8 cellular contexts compared by ENCODE assay signal in the genomic region with DNA sequence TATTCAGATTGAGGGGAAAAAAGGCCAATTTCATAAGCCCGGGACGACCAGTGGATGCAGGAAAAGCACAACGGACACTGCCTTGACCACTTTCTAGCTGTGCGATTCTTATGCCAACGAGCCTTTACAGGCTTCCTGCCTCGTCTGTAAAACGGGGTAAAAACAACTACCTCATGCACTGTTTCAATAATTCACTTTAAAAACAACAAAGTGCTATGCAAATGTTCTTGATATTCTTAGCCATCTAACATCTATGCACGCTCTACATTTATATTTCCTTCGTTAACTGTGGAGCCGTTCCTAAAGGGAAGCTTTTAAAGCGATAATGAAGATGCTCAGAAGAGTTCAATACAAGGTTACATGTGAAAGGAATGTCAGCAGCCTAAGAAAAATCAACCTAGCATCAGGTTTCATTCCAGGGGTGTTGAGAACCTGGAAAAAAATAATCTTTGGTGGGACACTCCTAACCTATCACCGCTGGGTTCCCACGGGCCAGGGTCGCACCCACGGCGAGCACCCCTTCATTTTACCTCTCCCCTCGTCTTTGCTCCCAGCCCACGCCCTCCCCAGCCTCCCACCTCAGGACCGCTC. TPM values are rescaled to one million over a fixed set of nuclear protein-coding genes. Genes with fewer than 3 reads are reported as not detected.
DNase-seq lines count a peak whose midpoint lies in the region; ATAC-seq and TF ChIP-seq lines count a peak whose summit lies in the region.

No MANE protein-coding gene starts in this region.

- DNase-seq in ELR (ENCODE audit: low read depth) (peak; percentile 47), hepatocyte (ENCODE audit: low spot score) (no peak), NCI-H226 (no peak), NCI-H2107 treated with DMSO at 0.1 percent for 48 hours (lab: John Stamatoyannopoulos, UW; ENCODE audit: unreplicated experiment) (no peak)
- DNase-seq in activated CD4-positive, alpha-beta memory T cell treated with anti-CD3 and anti-CD28 coated beads, Interleukin-2, amount 10 ng/mL, durations not matched to agents 7 days and 5 days, result no peak

- no peaks in the 10 kb centered on the region for H3K27me3 Mint-ChIP-seq in activated CD4-positive, alpha-beta memory T cell treated with anti-CD3 and anti-CD28 coated beads, Interleukin-2, amount 10 ng/mL, durations not matched to agents 7 days and 5 days

- peak; percentile 0 for ATAC-seq in HG02981 (IDR thresholded peaks at IDR 0.05; ENCODE audit: unreplicated experiment)
- no peak for ATAC-seq in HG03097 (IDR thresholded peaks at IDR 0.05; ENCODE audit: low FRiP score, unreplicated experiment)

- peak overlapping the region; percentile 78 for H3K4me3 Mint-ChIP-seq in activated CD4-positive, alpha-beta memory T cell treated with anti-CD3 and anti-CD28 coated beads, Interleukin-2, amount 10 ng/mL, durations not matched to agents 7 days and 5 days

- POLR2A ChIA-PET in activated CD4-positive, alpha-beta memory T cell treated with anti-CD3 and anti-CD28 coated beads, Interleukin-2, amount 10 ng/mL, durations not matched to agents 7 days and 5 days (lab: Charles Lee), result interaction anchor here (0.6 to 3.3 kb wide), 15 partner anchors 8 to 1054 kb away, joined by 3 to 26 read pairs (median 6); partner anchors contain the start of genes JMY, SCAMP1 and TENT2

- peaks cover 16% of the 10 kb centered on the region for H3K79me2 ChIP-seq in hepatocyte

- H3K4me3 ChIP-seq in hepatocyte (peak overlapping the region; percentile 97), skeletal muscle satellite cell (ENCODE audit: low read length) (peak overlapping the region; percentile 92)

- H3K9me2 ChIP-seq in hepatocyte (replicated peaks; ENCODE audit: insufficient read depth), result no peaks in the 10 kb centered on the region

- peak overlapping the region; percentile 92 for H3K9ac ChIP-seq in skeletal muscle satellite cell (ENCODE audit: low read depth, low read length)

- H2AFZ ChIP-seq in hepatocyte, result peak overlapping the region; percentile 81

- WGBS in hepatocyte (ENCODE audit: low lambda C conversion rate, missing lambda C conversion rate), result 2% methylated on average over 18 of the region's 19 CpGs

- no peaks in the 10 kb centered on the region for H3K9me3 Mint-ChIP-seq in activated CD4-positive, alpha-beta memory T cell treated with anti-CD3 and anti-CD28 coated beads, Interleukin-2, amount 10 ng/mL, durations not matched to agents 7 days and 5 days

- H3K4me1 ChIP-seq in hepatocyte (ENCODE audit: insufficient read depth) (peaks cover 13% of the 10 kb centered on the region), skeletal muscle satellite cell (ENCODE audit: control insufficient read depth, insufficient read depth, low read length) (peaks cover 30% of the 10 kb centered on the region)

- H3K4me1 Mint-ChIP-seq in activated CD4-positive, alpha-beta memory T cell treated with anti-CD3 and anti-CD28 coated beads, Interleukin-2, amount 10 ng/mL, durations not matched to agents 7 days and 5 days, result peaks cover 50% of the 10 kb centered on the region

- no peaks in the 10 kb centered on the region for H3K9me3 ChIP-seq in hepatocyte (ENCODE audit: low read depth)
- H3K9me3 ChIP-seq in skeletal muscle satellite cell (replicated peaks; ENCODE audit: low read length), result no peaks in the 10 kb centered on the region

- H3K4me2 ChIP-seq in hepatocyte (peak overlapping the region; percentile 87), skeletal muscle satellite cell (ENCODE audit: low read length) (peak overlapping the region; percentile 86)

- peak overlapping the region; percentile 98 for H3K27ac ChIP-seq in hepatocyte

- no peak for TF ChIP-seq CTCF in hepatocyte (IDR thresholded peaks at IDR 0.05; ENCODE audit: poor library complexity)

- peaks cover 5% of the 10 kb centered on the region for H3K36me3 Mint-ChIP-seq in activated CD4-positive, alpha-beta memory T cell treated with anti-CD3 and anti-CD28 coated beads, Interleukin-2, amount 10 ng/mL, durations not matched to agents 7 days and 5 days (ENCODE audit: low read depth)

- H3K27ac Mint-ChIP-seq in activated CD4-positive, alpha-beta memory T cell treated with anti-CD3 and anti-CD28 coated beads, Interleukin-2, amount 10 ng/mL, durations not matched to agents 7 days and 5 days, result peak overlapping the region; percentile 89

- CTCF ChIA-PET in activated CD4-positive, alpha-beta memory T cell treated with anti-CD3 and anti-CD28 coated beads, Interleukin-2, amount 10 ng/mL, durations not matched to agents 7 days and 5 days (lab: Charles Lee), result interaction anchor here (1.0 to 4.4 kb wide), 9 partner anchors 11 to 475 kb away, joined by 3 to 23 read pairs (median 5); no protein-coding TSS in a partner anchor

- no peaks in the 10 kb centered on the region for H4K20me1 ChIP-seq in hepatocyte (ENCODE audit: insufficient read depth, poor library complexity, severe bottlenecking)

- H3K27me3 ChIP-seq in hepatocyte (no peaks in the 10 kb centered on the region), skeletal muscle satellite cell (ENCODE audit: control insufficient read depth, insufficient read depth, low read length) (no peaks in the 10 kb centered on the region)

- H3K36me3 ChIP-seq in hepatocyte (replicated peaks; ENCODE audit: insufficient read depth, low read depth) (no peaks in the 10 kb centered on the region), skeletal muscle satellite cell (ENCODE audit: insufficient read depth, low read length) (no peaks in the 10 kb centered on the region)

RNA-seq across cellular contexts. Expression of gene ARSB, which starts 1.0 kb away (rescaled TPM):
- total RNA-seq in activated CD4-positive, alpha-beta memory T cell treated with anti-CD3 and anti-CD28 coated beads, Interleukin-2, amount 10 ng/mL, durations not matched to agents 7 days and 5 days, result 10 to 100 TPM; 10.5 to 11.1 TPM
- total RNA-seq in hepatocyte, result 19.3 and 19.8 TPM in 2 replicates
- polyA plus RNA-seq in hepatocyte, result 10.2 and 13.5 TPM in 2 replicates
- total RNA-seq in skeletal muscle satellite cell (2012; rRNA removed), result 15.0 and 19.2 TPM in 2 replicates
